Comparison of ENCODE assay signal across 8 cellular contexts in the genomic region with DNA sequence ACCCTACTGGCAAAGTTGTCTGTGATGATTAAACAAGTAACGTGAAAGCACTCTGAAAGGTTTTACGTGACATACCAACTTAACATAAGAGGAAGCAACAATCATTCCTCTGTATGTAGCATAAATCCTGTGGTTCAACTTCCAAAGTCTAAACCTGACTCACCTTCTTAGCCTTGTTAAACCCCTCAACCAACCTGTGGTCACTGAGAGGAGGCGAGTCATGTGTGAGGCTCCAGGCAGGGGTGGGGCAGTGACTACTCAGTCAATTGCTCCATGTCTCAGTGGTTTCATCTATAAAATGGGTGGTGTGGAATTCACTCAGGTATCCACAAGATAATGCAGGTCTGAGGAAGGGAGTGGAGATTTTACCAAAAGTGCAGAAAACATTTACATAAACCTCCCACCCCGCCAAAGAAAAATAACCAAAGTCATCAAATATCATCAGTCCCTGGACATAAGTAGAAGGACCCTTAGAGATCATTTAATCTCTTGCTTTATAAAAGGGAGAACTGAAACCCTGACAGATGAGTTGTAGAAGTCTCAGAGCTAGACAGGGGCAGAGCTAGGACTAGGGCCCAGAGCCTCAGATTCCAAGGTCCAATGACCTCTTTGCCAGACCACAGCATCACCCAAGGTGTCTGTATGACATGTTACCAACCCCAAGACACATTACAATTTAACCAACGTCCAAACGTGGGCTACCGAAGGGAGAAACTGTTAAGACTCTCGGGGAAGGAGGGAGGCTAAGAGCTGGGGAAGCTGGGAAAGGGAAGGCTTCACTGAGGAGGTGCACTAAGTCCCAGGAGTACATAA. TPM values are rescaled to one million over a fixed set of nuclear protein-coding genes. Genes with fewer than 3 reads are reported as not detected.
DNase-seq lines count a peak whose midpoint lies in the region; ATAC-seq and TF ChIP-seq lines count a peak whose summit lies in the region.

No MANE protein-coding gene starts in this region.

- peaks cover 0 to 4% (median 0%) of the 10 kb centered on the region in 5 donors for H3K27me3 Mint-ChIP-seq in naive thymus-derived CD8-positive, alpha-beta T cell

- no peak for TF ChIP-seq CTCF in DND-41 (IDR thresholded peaks at IDR 0.05; ENCODE audit: borderline replicate concordance, extremely low read depth, low read length, poor library complexity, severe bottlenecking)

- peaks cover 22 to 67% (median 59%) of the 10 kb centered on the region in 4 donors for H3K4me1 Mint-ChIP-seq in naive thymus-derived CD8-positive, alpha-beta T cell

- H3K4me1 ChIP-seq in DND-41 (ENCODE audit: insufficient read depth, low read length) (peaks cover 38% of the 10 kb centered on the region), NT2/D1 (ENCODE audit: insufficient read depth, insufficient read length) (peaks cover 2% of the 10 kb centered on the region), adipocyte (ENCODE audit: control insufficient read depth, insufficient read depth, low read length) (peaks cover 24% of the 10 kb centered on the region)

- peaks cover 12 to 57% (median 40%) of the 10 kb centered on the region in 3 donors for H3K36me3 Mint-ChIP-seq in naive thymus-derived CD8-positive, alpha-beta T cell

- peak overlapping the region; percentile 74 for H3K4me2 ChIP-seq in DND-41 (ENCODE audit: insufficient read depth, low read length)

- no peak overlapping the region for H2AFZ ChIP-seq in DND-41 (ENCODE audit: low read depth, low read length)

- POLR2A ChIA-PET in naive thymus-derived CD8-positive, alpha-beta T cell (lab: Charles Lee): interaction anchor here (1.0 to 21.0 kb wide), 7 partner anchors 8 to 169 kb away, joined by 3 to 1727 read pairs (median 109); a partner anchor contains a TSS

- H3K9me3 Mint-ChIP-seq in naive thymus-derived CD8-positive, alpha-beta T cell: peaks cover 0 to 4% (median 0%) of the 10 kb centered on the region in 9 donors

- H3K36me3 ChIP-seq in DND-41 (ENCODE audit: insufficient read depth, low read length) (peaks cover 60% of the 10 kb centered on the region), NT2/D1 (ENCODE audit: insufficient read depth, insufficient read length, low read length) (peaks cover 52% of the 10 kb centered on the region), adipocyte (ENCODE audit: control insufficient read depth, insufficient read depth, low read length, severe bottlenecking) (peaks cover 58% of the 10 kb centered on the region)

- H4K20me1 ChIP-seq in DND-41 (ENCODE audit: insufficient read depth, low read length): peaks cover 7% of the 10 kb centered on the region

- H3K9ac ChIP-seq in DND-41 (ENCODE audit: low read depth, low read length) (peak overlapping the region; percentile 95; the same call in 1 of the 2 replicates), NT2/D1 (ENCODE audit: insufficient read length, low read depth) (peak overlapping the region; percentile 32), adipocyte (ENCODE audit: low read length) (peak overlapping the region; percentile 99)

- H3K79me2 ChIP-seq in DND-41 (ENCODE audit: insufficient read depth, low read length): peaks cover 56% of the 10 kb centered on the region

- no peaks in the 10 kb centered on the region for H3K27me3 ChIP-seq in DND-41 (ENCODE audit: insufficient read depth, low read length, poor library complexity)
- no peaks in the 10 kb centered on the region for H3K27me3 ChIP-seq in NT2/D1 (ENCODE audit: insufficient read depth, insufficient read length)
- H3K27me3 ChIP-seq in adipocyte (replicated peaks; ENCODE audit: control insufficient read depth, insufficient read depth, low read length): no peaks in the 10 kb centered on the region

- H3K9me3 ChIP-seq in DND-41 (ENCODE audit: insufficient read depth, low read length, severe bottlenecking) (no peaks in the 10 kb centered on the region), NT2/D1 (ENCODE audit: insufficient read depth, low read length) (no peaks in the 10 kb centered on the region), adipocyte (ENCODE audit: control insufficient read depth, low read length) (no peaks in the 10 kb centered on the region)

- H3K4me3 ChIP-seq in DND-41 (ENCODE audit: low read depth in 1 of 2, low read length in 2 of 2): peak overlapping the region in 1 of 2 experiments; percentile 18; a peak in 1 of 4 replicates
- no peak overlapping the region for H3K4me3 ChIP-seq in NT2/D1 (ENCODE audit: insufficient read length, low read depth)
- no peak overlapping the region for H3K4me3 ChIP-seq in adipocyte (ENCODE audit: low read length)

- peak overlapping the region; percentile 59 for H3K27ac ChIP-seq in DND-41 (ENCODE audit: low read length)

- peak overlapping the region; percentile 39 to 98 (median 70) for H3K4me3 Mint-ChIP-seq in naive thymus-derived CD8-positive, alpha-beta T cell

- ATAC-seq in DND-41 (ENCODE audit: insufficient read depth, low read depth) (no peak), GM21786 (IDR thresholded peaks at IDR 0.05; ENCODE audit: unreplicated experiment) (peak; percentile 62), HG02588 (IDR thresholded peaks at IDR 0.05; ENCODE audit: unreplicated experiment) (no peak)
- ATAC-seq in naive thymus-derived CD8-positive, alpha-beta T cell: no peak

- DNase-seq in DND-41 (no peak), NT2/D1 (ENCODE audit: low read depth, low spot score) (no peak), adipocyte (ENCODE audit: low read depth) (no peak), SK-N-DZ (ENCODE audit: low spot score) (no peak), OCI-M2 (lab: John Stamatoyannopoulos, UW; ENCODE audit: unreplicated experiment) (no peak)
- no peak for DNase-seq in naive thymus-derived CD8-positive, alpha-beta T cell

- peak overlapping the region; percentile 80 to 100 (median 95) for H3K27ac Mint-ChIP-seq in naive thymus-derived CD8-positive, alpha-beta T cell

RNA-seq across cellular contexts. Expression of a gene that starts 3.7 kb away (rescaled TPM):
- total RNA-seq in naive thymus-derived CD8-positive, alpha-beta T cell: 100 to 1,000 TPM; 386 to 393 TPM
- polyA plus RNA-seq in naive thymus-derived CD8-positive, alpha-beta T cell: 100 to 1,000 TPM; 159 to 218 (median 195) TPM
- polyA plus RNA-seq in SK-N-DZ (2014; cell fraction: cytosol; rRNA removed): 43.7 and 50.5 TPM in 2 replicates
- 25.4 and 55.6 TPM in 2 replicates for polyA plus RNA-seq in SK-N-DZ (2014; cell fraction: nucleus; rRNA removed)

Comparison
In these comparisons a context has a peak if more than half of its experiments do, and no peak if none do; other contexts are left out.
1. H3K9ac ChIP-seq: peak in every context shown above with its lines; median percentile 99 in adipocyte; 95 in DND-41; 32 in NT2/D1.